Comparison of ENCODE assay signal across 17 cellular contexts in the genomic region with DNA sequence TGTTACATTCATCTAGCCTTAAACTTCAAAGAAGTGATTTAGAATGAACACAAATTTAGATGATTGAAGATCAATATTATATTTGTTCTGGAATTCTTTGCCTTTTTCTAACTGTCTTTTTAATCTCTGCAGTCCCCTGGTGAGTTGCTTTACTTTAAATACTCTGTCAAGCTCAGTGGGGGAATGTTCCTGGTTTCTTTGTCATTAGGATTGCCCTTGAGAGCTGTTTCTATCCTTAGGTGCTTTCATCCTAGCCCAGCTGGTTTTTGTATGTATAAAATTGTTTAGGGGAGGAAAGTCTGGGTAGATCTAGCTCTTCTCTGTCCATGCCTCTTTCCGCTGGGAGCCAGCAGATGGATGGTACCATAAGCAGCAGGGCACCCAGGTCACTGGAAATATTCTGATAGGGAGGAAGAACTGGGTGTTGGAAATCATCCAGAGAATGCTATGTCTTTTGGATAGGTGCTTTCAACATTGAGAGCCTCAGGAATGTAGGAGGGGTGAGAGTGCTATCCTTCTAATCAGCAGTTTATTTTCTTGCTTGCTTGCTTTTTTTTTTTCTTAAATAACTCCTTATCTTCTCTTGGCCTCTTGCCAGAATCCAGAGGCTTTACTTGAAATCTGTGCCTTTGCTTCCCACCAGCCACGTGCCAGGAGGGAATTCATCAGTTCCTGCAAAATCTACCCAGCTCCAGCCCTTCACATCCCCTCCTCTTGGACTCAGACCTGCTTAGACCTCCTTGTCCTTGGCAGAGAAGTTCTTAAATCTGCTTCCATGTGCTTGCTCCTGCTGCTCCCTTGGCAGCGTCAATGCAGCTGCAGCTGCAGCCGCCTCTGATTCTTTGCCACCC.
DNase-seq lines count a peak whose midpoint lies in the region; TF ChIP-seq lines count a peak whose summit lies in the region.
"Had no signal": no experiment of that assay in that cellular context is flagged by ENCODE, and none has a peak within 500 bp of the region (broad histone marks: within the 10 kb centered on the region; RNA-seq: fewer than 3 reads in every experiment).

No MANE protein-coding gene starts in this region.

- H3K4me1 ChIP-seq in GM23248 (ENCODE audit: insufficient read depth) (peaks cover 17% of the 10 kb centered on the region), ovary (ENCODE audit: insufficient read depth) (no peaks in the 10 kb centered on the region)
- H3K4me1 ChIP-seq: colonic mucosa had no signal

- no peak for TF ChIP-seq EP300 in ovary (IDR thresholded peaks at IDR 0.05)

- H3K36me3 ChIP-seq in GM23248 (ENCODE audit: low read depth) (no peaks in the 10 kb centered on the region), SK-N-MC (ENCODE audit: insufficient read depth, low read length) (no peaks in the 10 kb centered on the region), ovary (no peaks in the 10 kb centered on the region)
- H3K36me3 ChIP-seq: colonic mucosa, HAP-1, sigmoid colon had no signal

- H3K4me2 ChIP-seq in GM23248 (ENCODE audit: unreplicated experiment), result no peak overlapping the region

- no peak overlapping the region for H2AFZ ChIP-seq in GM23248

- peaks cover 10% of the 10 kb centered on the region; the same call in 1 of the 2 replicates for H3F3A ChIP-seq in GM23248 (ENCODE audit: insufficient read depth)

- no peak for TF ChIP-seq POLR2A in ovary (IDR thresholded peaks at IDR 0.05)

- H3K27me3 ChIP-seq in GM23248 (replicated peaks; ENCODE audit: insufficient read depth) (no peaks in the 10 kb centered on the region), ovary (no peaks in the 10 kb centered on the region)
- H3K27me3 ChIP-seq: colonic mucosa, sigmoid colon had no signal

- H3K9ac ChIP-seq in GM23248, result no peak overlapping the region
- no peak overlapping the region for H3K9ac ChIP-seq in SK-N-MC (ENCODE audit: insufficient read length)

- DNase-seq in GM23248, result peak; percentile 29
- DNase-seq in SK-N-MC (ENCODE audit: low read depth, low spot score), result peak; percentile 18
- DNase-seq in fibroblast of gingiva (ENCODE audit: low read depth), result peak; percentile 2
- peak in 4 of 5 donors; percentile 15 to 42 (median 20) for DNase-seq in ovary
- no peak for DNase-seq in NCI-H748 treated with DMSO at 0.1 percent for 48 hours (lab: John Stamatoyannopoulos, UW)
- DNase-seq in dedifferentiated amniotic fluid mesenchymal stem cell (ENCODE audit: extremely low spot score), result no peak
- no peak for DNase-seq in NCI-H345 treated with DMSO at 0.1 percent for 48 hours (lab: John Stamatoyannopoulos, UW; ENCODE audit: unreplicated experiment)
- no peak for DNase-seq in NOMO-1 treated with DMSO at 0.1 percent for 48 hours (lab: John Stamatoyannopoulos, UW; ENCODE audit: unreplicated experiment)
- DNase-seq: activated CD8-positive, alpha-beta memory T cell treated with anti-CD3 and anti-CD28 coated beads, Interleukin-2, amount 50 U/mL, for 4 hours; activated naive CD4-positive, alpha-beta T cell treated with anti-CD3 and anti-CD28 coated beads, Interleukin-2, amount 50 U/mL, for 16 hours; CD4-positive, alpha-beta T cell; colonic mucosa; naive thymus-derived CD8-positive, alpha-beta T cell; NCI-H2081; sigmoid colon had no signal

- no peak overlapping the region for H3K4me3 ChIP-seq in GM23248
- H3K4me3 ChIP-seq in SK-N-MC, result 0 out of 2 replicates have a peak overlapping the region, but pooled peaks have one; percentile 8
- H3K4me3 ChIP-seq in ovary, result no peak overlapping the region
- H3K4me3 ChIP-seq: colonic mucosa, HAP-1, sigmoid colon had no signal

- no peaks in the 10 kb centered on the region for H3K79me2 ChIP-seq in GM23248 (ENCODE audit: insufficient read depth)

- in situ Hi-C loops in GM23248 (cut with MboI), result no loop called here

- no peak overlapping the region for H3K27ac ChIP-seq in GM23248
- H3K27ac ChIP-seq in SK-N-MC, result peak overlapping the region; percentile 49; the same call in 1 of the 2 replicates
- no peak overlapping the region for H3K27ac ChIP-seq in ovary
- H3K27ac ChIP-seq: colonic mucosa, HL-60, sigmoid colon had no signal

- H4K20me1 ChIP-seq in GM23248 (ENCODE audit: insufficient read depth), result no peaks in the 10 kb centered on the region

- H3K9me2 ChIP-seq in GM23248 (ENCODE audit: insufficient read depth), result no peaks in the 10 kb centered on the region

- TF ChIP-seq CTCF in ovary (IDR thresholded peaks at IDR 0.05), result no peak

- intact Hi-C loops in ovary (cut with DNase I), result no loop called here

- WGBS in GM23248 (ENCODE audit: low coverage in 1 of 2, low lambda C conversion rate in 2 of 2, missing lambda C conversion rate in 2 of 2), 2 experiments, result 42 to 48% methylated on average over 4 of the region's 4 CpGs
- 6 to 11% (median 8%) methylated on average over 4 of the region's 4 CpGs for WGBS in ovary, 3 donors

- H3K9me3 ChIP-seq in GM23248 (ENCODE audit: low read depth) (no peaks in the 10 kb centered on the region), SK-N-MC (ENCODE audit: low read depth, low read length) (no peaks in the 10 kb centered on the region), ovary (no peaks in the 10 kb centered on the region)
- H3K9me3 ChIP-seq: colonic mucosa, HAP-1, sigmoid colon had no signal

Comparison
In these comparisons a context has a peak if more than half of its experiments do, and no peak if none do; other contexts are left out.
1. DNase-seq: peak in GM23248 (single experiment), SK-N-MC (single experiment), fibroblast of gingiva (single experiment) and ovary (4 of 5); none in NCI-H748 treated with DMSO at 0.1 percent for 48 hours (single experiment), dedifferentiated amniotic fluid mesenchymal stem cell (single experiment), NCI-H345 treated with DMSO at 0.1 percent for 48 hours (single experiment) and NOMO-1 treated with DMSO at 0.1 percent for 48 hours (single experiment).